In the genomic region with DNA sequence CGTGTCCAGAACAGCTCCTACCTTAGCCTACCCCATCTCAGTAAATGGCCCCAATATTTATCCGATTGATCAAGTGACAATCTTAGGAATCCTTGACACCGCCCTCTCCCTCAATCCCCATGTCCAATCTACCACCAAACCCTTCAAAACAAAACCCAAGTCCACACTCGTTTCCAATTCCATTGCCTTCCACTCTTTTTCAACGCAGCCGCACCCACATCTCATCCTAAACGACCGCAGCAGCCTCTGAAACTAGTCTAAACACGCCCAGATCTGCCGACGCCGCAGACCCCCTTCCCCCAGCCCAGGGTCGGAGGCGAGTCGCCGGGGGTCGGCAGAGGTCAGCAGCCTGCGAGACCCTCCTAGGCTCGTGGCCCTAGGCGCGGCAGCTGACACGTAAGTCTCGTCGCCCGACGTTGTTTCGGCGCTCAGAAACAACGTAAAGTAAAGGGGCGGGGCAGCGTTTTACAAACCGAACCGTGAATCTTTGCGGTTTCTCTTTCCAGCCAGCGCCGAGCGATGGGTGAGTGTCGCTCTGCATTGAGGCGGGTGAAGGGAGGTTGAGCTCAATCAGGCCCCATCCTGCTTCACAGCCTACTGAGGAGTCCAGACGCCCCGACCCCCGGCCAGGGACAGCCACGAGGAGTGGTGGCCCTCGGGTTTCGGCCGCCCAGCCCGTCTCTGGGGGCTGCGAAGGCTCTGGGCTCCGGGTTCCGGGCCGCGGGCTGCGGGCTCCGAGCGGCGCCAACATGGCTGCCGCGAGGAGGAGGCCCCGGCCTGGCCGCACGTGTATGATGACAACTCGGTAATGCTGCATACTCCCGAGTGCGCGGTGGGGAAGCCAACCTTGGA, we compare ENCODE assay signal across 1 cellular context.
TF ChIP-seq lines count a peak whose summit lies in the region.

A gene (plus strand): TSS at position 463 of the 852 bp plus-strand sequence. CDS start 57 bp downstream, at position 520.

TF ChIP-seq in HepG2, 621 proteins besides CTCF, POLR2A, EP300 and RAD21 (continued from another document and continues in another):
- TF ChIP-seq, protein P1, sequence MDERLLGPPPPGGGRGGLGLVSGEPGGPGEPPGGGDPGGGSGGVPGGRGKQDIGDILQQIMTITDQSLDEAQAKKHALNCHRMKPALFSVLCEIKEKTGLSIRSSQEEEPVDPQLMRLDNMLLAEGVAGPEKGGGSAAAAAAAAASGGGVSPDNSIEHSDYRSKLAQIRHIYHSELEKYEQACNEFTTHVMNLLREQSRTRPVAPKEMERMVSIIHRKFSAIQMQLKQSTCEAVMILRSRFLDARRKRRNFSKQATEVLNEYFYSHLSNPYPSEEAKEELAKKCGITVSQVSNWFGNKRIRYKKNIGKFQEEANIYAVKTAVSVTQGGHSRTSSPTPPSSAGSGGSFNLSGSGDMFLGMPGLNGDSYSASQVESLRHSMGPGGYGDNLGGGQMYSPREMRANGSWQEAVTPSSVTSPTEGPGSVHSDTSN (CRISPR knock-in tag; IDR thresholded peaks at IDR 0.05): 0 out of 2 replicates have a peak, but pooled peaks have one; percentile 35
- TF ChIP-seq, protein P2, sequence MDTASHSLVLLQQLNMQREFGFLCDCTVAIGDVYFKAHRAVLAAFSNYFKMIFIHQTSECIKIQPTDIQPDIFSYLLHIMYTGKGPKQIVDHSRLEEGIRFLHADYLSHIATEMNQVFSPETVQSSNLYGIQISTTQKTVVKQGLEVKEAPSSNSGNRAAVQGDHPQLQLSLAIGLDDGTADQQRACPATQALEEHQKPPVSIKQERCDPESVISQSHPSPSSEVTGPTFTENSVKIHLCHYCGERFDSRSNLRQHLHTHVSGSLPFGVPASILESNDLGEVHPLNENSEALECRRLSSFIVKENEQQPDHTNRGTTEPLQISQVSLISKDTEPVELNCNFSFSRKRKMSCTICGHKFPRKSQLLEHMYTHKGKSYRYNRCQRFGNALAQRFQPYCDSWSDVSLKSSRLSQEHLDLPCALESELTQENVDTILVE (CRISPR knock-in tag; IDR thresholded peaks at IDR 0.05): peak; percentile 73
- TF ChIP-seq ATF7 (IDR thresholded peaks at IDR 0.05) (no peak), ATF7 (CRISPR knock-in tag; IDR thresholded peaks at IDR 0.05) (no peak), ZC3H13 (CRISPR knock-in tag; IDR thresholded peaks at IDR 0.05) (no peak; the same call in 1 of the 2 replicates), ZIK1 (CRISPR knock-in tag; IDR thresholded peaks at IDR 0.05; ENCODE audit: borderline replicate concordance, low read depth) (no peak), STAT5B (CRISPR knock-in tag; IDR thresholded peaks at IDR 0.05) (no peak), ZSCAN31 (CRISPR knock-in tag; IDR thresholded peaks at IDR 0.05; ENCODE audit: low read depth) (peak; percentile 50), SMC3 (IDR thresholded peaks at IDR 0.05; ENCODE audit: low read length) (no peak), ZNF572 (CRISPR knock-in tag; IDR thresholded peaks at IDR 0.05) (no peak), ZNF569 (CRISPR knock-in tag; IDR thresholded peaks at IDR 0.05; ENCODE audit: borderline replicate concordance) (no peak), ZSCAN21 (CRISPR knock-in tag; IDR thresholded peaks at IDR 0.05; ENCODE audit: borderline replicate concordance) (peak; percentile 90), CEBPG (CRISPR knock-in tag; IDR thresholded peaks at IDR 0.05) (peak; percentile 44), ZNF558 (CRISPR knock-in tag; IDR thresholded peaks at IDR 0.05; ENCODE audit: borderline replicate concordance) (no peak; the same call in 1 of the 2 replicates), ZNF510 (CRISPR knock-in tag; IDR thresholded peaks at IDR 0.05; ENCODE audit: low read depth) (no peak; the same call in 1 of the 2 replicates), ZNF766 (CRISPR knock-in tag; IDR thresholded peaks at IDR 0.05; ENCODE audit: borderline replicate concordance) (peak; percentile 88), SAFB2 (CRISPR knock-in tag; IDR thresholded peaks at IDR 0.05; ENCODE audit: borderline replicate concordance, low read depth) (no peak; the same call in 1 of the 2 replicates), MXD4 (CRISPR knock-in tag; IDR thresholded peaks at IDR 0.05) (peak; percentile 85), ZNF180 (CRISPR knock-in tag; IDR thresholded peaks at IDR 0.05; ENCODE audit: borderline replicate concordance, low read depth) (no peak), KMT2A (CRISPR knock-in tag; IDR thresholded peaks at IDR 0.05) (peak; percentile 89), ERF (CRISPR knock-in tag; IDR thresholded peaks at IDR 0.05) (peak; percentile 96), NFIC (IDR thresholded peaks at IDR 0.05; ENCODE audit: low read length) (0 out of 2 replicates have a peak, but pooled peaks have one; percentile 18), GATAD1 (CRISPR knock-in tag; IDR thresholded peaks at IDR 0.05) (peak; percentile 97), PTBP1 (IDR thresholded peaks at IDR 0.05; ENCODE audit: low read depth, low read length, poor library complexity, severe bottlenecking) (peak; percentile 66), ZNF333 (CRISPR knock-in tag; IDR thresholded peaks at IDR 0.05; ENCODE audit: borderline replicate concordance) (no peak), HOXA3 (CRISPR knock-in tag; IDR thresholded peaks at IDR 0.05) (peak; percentile 97), PRPF4 (IDR thresholded peaks at IDR 0.05; ENCODE audit: low read depth, low read length, poor library complexity, severe bottlenecking) (no peak), ISL2 (CRISPR knock-in tag; IDR thresholded peaks at IDR 0.05) (peak; percentile 75; the same call in 1 of the 2 replicates), ZNF713 (CRISPR knock-in tag; IDR thresholded peaks at IDR 0.05) (no peak), ZNF430 (CRISPR knock-in tag; IDR thresholded peaks at IDR 0.05) (no peak), BCL6 (CRISPR knock-in tag; IDR thresholded peaks at IDR 0.05) (no peak; the same call in 1 of the 2 replicates), FOXJ3 (CRISPR knock-in tag; IDR thresholded peaks at IDR 0.05; ENCODE audit: borderline replicate concordance) (peak; percentile 83)
- TF ChIP-seq, protein P3, sequence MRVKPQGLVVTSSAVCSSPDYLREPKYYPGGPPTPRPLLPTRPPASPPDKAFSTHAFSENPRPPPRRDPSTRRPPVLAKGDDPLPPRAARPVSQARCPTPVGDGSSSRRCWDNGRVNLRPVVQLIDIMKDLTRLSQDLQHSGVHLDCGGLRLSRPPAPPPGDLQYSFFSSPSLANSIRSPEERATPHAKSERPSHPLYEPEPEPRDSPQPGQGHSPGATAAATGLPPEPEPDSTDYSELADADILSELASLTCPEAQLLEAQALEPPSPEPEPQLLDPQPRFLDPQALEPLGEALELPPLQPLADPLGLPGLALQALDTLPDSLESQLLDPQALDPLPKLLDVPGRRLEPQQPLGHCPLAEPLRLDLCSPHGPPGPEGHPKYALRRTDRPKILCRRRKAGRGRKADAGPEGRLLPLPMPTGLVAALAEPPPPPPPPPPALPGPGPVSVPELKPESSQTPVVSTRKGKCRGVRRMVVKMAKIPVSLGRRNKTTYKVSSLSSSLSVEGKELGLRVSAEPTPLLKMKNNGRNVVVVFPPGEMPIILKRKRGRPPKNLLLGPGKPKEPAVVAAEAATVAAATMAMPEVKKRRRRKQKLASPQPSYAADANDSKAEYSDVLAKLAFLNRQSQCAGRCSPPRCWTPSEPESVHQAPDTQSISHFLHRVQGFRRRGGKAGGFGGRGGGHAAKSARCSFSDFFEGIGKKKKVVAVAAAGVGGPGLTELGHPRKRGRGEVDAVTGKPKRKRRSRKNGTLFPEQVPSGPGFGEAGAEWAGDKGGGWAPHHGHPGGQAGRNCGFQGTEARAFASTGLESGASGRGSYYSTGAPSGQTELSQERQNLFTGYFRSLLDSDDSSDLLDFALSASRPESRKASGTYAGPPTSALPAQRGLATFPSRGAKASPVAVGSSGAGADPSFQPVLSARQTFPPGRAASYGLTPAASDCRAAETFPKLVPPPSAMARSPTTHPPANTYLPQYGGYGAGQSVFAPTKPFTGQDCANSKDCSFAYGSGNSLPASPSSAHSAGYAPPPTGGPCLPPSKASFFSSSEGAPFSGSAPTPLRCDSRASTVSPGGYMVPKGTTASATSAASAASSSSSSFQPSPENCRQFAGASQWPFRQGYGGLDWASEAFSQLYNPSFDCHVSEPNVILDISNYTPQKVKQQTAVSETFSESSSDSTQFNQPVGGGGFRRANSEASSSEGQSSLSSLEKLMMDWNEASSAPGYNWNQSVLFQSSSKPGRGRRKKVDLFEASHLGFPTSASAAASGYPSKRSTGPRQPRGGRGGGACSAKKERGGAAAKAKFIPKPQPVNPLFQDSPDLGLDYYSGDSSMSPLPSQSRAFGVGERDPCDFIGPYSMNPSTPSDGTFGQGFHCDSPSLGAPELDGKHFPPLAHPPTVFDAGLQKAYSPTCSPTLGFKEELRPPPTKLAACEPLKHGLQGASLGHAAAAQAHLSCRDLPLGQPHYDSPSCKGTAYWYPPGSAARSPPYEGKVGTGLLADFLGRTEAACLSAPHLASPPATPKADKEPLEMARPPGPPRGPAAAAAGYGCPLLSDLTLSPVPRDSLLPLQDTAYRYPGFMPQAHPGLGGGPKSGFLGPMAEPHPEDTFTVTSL (CRISPR knock-in tag; IDR thresholded peaks at IDR 0.05; ENCODE audit: borderline replicate concordance): peak; percentile 15; the same call in 1 of the 2 replicates
- TF ChIP-seq, protein P4, sequence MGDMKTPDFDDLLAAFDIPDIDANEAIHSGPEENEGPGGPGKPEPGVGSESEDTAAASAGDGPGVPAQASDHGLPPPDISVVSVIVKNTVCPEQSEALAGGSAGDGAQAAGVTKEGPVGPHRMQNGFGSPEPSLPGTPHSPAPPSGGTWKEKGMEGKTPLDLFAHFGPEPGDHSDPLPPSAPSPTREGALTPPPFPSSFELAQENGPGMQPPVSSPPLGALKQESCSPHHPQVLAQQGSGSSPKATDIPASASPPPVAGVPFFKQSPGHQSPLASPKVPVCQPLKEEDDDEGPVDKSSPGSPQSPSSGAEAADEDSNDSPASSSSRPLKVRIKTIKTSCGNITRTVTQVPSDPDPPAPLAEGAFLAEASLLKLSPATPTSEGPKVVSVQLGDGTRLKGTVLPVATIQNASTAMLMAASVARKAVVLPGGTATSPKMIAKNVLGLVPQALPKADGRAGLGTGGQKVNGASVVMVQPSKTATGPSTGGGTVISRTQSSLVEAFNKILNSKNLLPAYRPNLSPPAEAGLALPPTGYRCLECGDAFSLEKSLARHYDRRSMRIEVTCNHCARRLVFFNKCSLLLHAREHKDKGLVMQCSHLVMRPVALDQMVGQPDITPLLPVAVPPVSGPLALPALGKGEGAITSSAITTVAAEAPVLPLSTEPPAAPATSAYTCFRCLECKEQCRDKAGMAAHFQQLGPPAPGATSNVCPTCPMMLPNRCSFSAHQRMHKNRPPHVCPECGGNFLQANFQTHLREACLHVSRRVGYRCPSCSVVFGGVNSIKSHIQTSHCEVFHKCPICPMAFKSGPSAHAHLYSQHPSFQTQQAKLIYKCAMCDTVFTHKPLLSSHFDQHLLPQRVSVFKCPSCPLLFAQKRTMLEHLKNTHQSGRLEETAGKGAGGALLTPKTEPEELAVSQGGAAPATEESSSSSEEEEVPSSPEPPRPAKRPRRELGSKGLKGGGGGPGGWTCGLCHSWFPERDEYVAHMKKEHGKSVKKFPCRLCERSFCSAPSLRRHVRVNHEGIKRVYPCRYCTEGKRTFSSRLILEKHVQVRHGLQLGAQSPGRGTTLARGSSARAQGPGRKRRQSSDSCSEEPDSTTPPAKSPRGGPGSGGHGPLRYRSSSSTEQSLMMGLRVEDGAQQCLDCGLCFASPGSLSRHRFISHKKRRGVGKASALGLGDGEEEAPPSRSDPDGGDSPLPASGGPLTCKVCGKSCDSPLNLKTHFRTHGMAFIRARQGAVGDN (CRISPR knock-in tag; IDR thresholded peaks at IDR 0.05): peak; percentile 94
- TF ChIP-seq, protein P5, sequence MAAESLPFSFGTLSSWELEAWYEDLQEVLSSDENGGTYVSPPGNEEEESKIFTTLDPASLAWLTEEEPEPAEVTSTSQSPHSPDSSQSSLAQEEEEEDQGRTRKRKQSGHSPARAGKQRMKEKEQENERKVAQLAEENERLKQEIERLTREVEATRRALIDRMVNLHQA (CRISPR knock-in tag; IDR thresholded peaks at IDR 0.05): no peak
- TF ChIP-seq, protein P6, sequence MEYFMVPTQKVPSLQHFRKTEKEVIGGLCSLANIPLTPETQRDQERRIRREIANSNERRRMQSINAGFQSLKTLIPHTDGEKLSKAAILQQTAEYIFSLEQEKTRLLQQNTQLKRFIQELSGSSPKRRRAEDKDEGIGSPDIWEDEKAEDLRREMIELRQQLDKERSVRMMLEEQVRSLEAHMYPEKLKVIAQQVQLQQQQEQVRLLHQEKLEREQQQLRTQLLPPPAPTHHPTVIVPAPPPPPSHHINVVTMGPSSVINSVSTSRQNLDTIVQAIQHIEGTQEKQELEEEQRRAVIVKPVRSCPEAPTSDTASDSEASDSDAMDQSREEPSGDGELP (IDR thresholded peaks at IDR 0.05; ENCODE audit: borderline replicate concordance, low read depth): peak; percentile 71; the same call in 1 of the 2 replicates
- TF ChIP-seq, protein P7, sequence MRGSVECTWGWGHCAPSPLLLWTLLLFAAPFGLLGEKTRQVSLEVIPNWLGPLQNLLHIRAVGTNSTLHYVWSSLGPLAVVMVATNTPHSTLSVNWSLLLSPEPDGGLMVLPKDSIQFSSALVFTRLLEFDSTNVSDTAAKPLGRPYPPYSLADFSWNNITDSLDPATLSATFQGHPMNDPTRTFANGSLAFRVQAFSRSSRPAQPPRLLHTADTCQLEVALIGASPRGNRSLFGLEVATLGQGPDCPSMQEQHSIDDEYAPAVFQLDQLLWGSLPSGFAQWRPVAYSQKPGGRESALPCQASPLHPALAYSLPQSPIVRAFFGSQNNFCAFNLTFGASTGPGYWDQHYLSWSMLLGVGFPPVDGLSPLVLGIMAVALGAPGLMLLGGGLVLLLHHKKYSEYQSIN (CRISPR knock-in tag; IDR thresholded peaks at IDR 0.05; ENCODE audit: borderline replicate concordance): no peak
- TF ChIP-seq, protein P8, sequence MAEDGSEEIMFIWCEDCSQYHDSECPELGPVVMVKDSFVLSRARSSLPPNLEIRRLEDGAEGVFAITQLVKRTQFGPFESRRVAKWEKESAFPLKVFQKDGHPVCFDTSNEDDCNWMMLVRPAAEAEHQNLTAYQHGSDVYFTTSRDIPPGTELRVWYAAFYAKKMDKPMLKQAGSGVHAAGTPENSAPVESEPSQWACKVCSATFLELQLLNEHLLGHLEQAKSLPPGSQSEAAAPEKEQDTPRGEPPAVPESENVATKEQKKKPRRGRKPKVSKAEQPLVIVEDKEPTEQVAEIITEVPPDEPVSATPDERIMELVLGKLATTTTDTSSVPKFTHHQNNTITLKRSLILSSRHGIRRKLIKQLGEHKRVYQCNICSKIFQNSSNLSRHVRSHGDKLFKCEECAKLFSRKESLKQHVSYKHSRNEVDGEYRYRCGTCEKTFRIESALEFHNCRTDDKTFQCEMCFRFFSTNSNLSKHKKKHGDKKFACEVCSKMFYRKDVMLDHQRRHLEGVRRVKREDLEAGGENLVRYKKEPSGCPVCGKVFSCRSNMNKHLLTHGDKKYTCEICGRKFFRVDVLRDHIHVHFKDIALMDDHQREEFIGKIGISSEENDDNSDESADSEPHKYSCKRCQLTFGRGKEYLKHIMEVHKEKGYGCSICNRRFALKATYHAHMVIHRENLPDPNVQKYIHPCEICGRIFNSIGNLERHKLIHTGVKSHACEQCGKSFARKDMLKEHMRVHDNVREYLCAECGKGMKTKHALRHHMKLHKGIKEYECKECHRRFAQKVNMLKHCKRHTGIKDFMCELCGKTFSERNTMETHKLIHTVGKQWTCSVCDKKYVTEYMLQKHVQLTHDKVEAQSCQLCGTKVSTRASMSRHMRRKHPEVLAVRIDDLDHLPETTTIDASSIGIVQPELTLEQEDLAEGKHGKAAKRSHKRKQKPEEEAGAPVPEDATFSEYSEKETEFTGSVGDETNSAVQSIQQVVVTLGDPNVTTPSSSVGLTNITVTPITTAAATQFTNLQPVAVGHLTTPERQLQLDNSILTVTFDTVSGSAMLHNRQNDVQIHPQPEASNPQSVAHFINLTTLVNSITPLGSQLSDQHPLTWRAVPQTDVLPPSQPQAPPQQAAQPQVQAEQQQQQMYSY (CRISPR knock-in tag; IDR thresholded peaks at IDR 0.05): peak; percentile 52; the same call in 1 of the 2 replicates
- TF ChIP-seq, protein P9, sequence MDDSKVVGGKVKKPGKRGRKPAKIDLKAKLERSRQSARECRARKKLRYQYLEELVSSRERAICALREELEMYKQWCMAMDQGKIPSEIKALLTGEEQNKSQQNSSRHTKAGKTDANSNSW (CRISPR knock-in tag; IDR thresholded peaks at IDR 0.05; ENCODE audit: borderline replicate concordance): no peak
